In genomic region chr14:96461950-96462798, GRCh38 we compare ENCODE assay signal across 1 cellular context.
TF ChIP-seq lines count a peak whose summit lies in the region.

No MANE protein-coding gene starts in this region.

TF ChIP-seq in H1, 55 proteins besides CTCF, POLR2A, EP300 and RAD21:
- TF ChIP-seq RFX5 (IDR thresholded peaks at IDR 0.05; ENCODE audit: borderline replicate concordance, low read depth, low read length) (no peak), GABPA (IDR thresholded peaks at IDR 0.05; ENCODE audit: borderline replicate concordance, insufficient read depth, low read length) (no peak), NANOG (IDR thresholded peaks at IDR 0.05; ENCODE audit: insufficient read depth, low read depth, low read length, poor library complexity, severe bottlenecking) (no peak), CHD2 (IDR thresholded peaks at IDR 0.05; ENCODE audit: low read length) (no peak), TCF12 (IDR thresholded peaks at IDR 0.05; ENCODE audit: low read depth, low read length) (0 out of 2 replicates have a peak, but pooled peaks have one; percentile 11), CBX5 (IDR thresholded peaks at IDR 0.05; ENCODE audit: low read depth, low read length) (no peak), MAFK (IDR thresholded peaks at IDR 0.05; ENCODE audit: low read depth, low read length) (no peak), TAF1 (IDR thresholded peaks at IDR 0.05; ENCODE audit: low read depth, low read length) (peak; percentile 38; the same call in 1 of the 2 replicates), RBBP5 (IDR thresholded peaks at IDR 0.05; ENCODE audit: borderline replicate concordance, low read depth, low read length) (peak; percentile 30; the same call in 1 of the 2 replicates), CHD1 (IDR thresholded peaks at IDR 0.05; ENCODE audit: low read depth, low read length) (no peak), USF2 (IDR thresholded peaks at IDR 0.05; ENCODE audit: low read length) (peak; percentile 61), ATF3 (IDR thresholded peaks at IDR 0.05; ENCODE audit: insufficient read depth, low read depth, low read length) (0 out of 2 replicates have a peak, but pooled peaks have one; percentile 52), CEBPB (IDR thresholded peaks at IDR 0.05; ENCODE audit: low read depth, low read length) (no peak), BRCA1 (IDR thresholded peaks at IDR 0.05; ENCODE audit: low read depth, low read length) (no peak), SP4 (IDR thresholded peaks at IDR 0.05; ENCODE audit: low read length) (no peak), ASH2L (IDR thresholded peaks at IDR 0.05; ENCODE audit: low read length) (peak; percentile 68), PHF8 (conservative IDR thresholded peaks at IDR 0.05; ENCODE audit: low read depth, low read length) (no peak), ZNF274 (IDR thresholded peaks at IDR 0.05; ENCODE audit: borderline replicate concordance, extremely low read depth, low read length) (no peak), SP1 (IDR thresholded peaks at IDR 0.05; ENCODE audit: low read depth, low read length) (peak; percentile 85), EGR1 (IDR thresholded peaks at IDR 0.05; ENCODE audit: borderline replicate concordance, low read depth, low read length) (no peak), KDM4A (IDR thresholded peaks at IDR 0.05; ENCODE audit: low read depth, low read length, severe bottlenecking) (no peak), RNF2 (IDR thresholded peaks at IDR 0.05; ENCODE audit: borderline replicate concordance, low read depth, low read length, missing control alignments, poor library complexity, severe bottlenecking) (no peak), SIX5 (IDR thresholded peaks at IDR 0.05; ENCODE audit: low read depth, low read length) (no peak)
